Comparison of ENCODE assay signal across 19 cellular contexts in the genomic region with DNA sequence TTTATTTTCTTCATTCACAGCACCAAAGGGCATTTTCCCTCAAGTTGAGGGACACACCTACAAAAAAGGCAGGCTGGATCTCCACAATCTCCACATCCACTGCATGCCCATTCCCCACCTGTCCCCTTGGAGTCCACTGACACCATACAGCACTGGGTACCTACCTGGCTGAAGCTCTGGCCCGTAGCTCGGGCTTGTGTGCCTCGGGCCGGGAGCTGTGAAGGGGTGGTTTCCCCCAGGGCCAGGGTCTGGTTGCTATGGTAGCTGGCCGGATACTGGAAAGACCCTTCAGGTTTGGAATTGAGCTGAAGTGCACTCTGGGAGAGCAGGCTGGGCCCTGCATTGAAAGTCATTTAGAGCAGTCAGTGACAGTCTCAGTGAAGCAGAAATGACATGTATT.
"Had no signal": no experiment of that assay in that cellular context is flagged by ENCODE, and none has a peak within 500 bp of the region (broad histone marks: within the 10 kb centered on the region; RNA-seq: fewer than 3 reads in every experiment).

No MANE protein-coding gene starts in this region.

- H3K36me3 Mint-ChIP-seq: naive thymus-derived CD8-positive, alpha-beta T cell; stimulated activated naive B cell treated with anti-CD40 and anti-IgM and Interleukin-4, amounts not matched to agents 10 μg/mL and 1 μg/mL and 100 μg/mL, for 72 hours had no signal

- H3K27ac Mint-ChIP-seq: naive thymus-derived CD8-positive, alpha-beta T cell; stimulated activated naive B cell treated with anti-CD40 and anti-IgM and Interleukin-4, amounts not matched to agents 10 μg/mL and 1 μg/mL and 100 μg/mL, for 72 hours; stimulated activated naive CD8-positive, alpha-beta T cell treated with anti-CD3 and anti-CD28 coated beads, Interleukin-15, Interleukin-2, amounts not matched to agents 100 ng/mL and 50 ng/mL, for 24 hours had no signal

- H3K9me3 Mint-ChIP-seq: naive thymus-derived CD8-positive, alpha-beta T cell; stimulated activated naive CD8-positive, alpha-beta T cell treated with anti-CD3 and anti-CD28 coated beads, Interleukin-15, Interleukin-2, amounts not matched to agents 100 ng/mL and 50 ng/mL, for 24 hours had no signal

- H3K4me1 Mint-ChIP-seq: naive thymus-derived CD8-positive, alpha-beta T cell; stimulated activated naive B cell treated with anti-CD40 and anti-IgM and Interleukin-4, amounts not matched to agents 10 μg/mL and 1 μg/mL and 100 μg/mL, for 72 hours had no signal

- H3K4me3 Mint-ChIP-seq: naive thymus-derived CD8-positive, alpha-beta T cell; stimulated activated naive B cell treated with anti-CD40 and anti-IgM and Interleukin-4, amounts not matched to agents 10 μg/mL and 1 μg/mL and 100 μg/mL, for 72 hours; stimulated activated naive CD8-positive, alpha-beta T cell treated with anti-CD3 and anti-CD28 coated beads, Interleukin-15, Interleukin-2, amounts not matched to agents 100 ng/mL and 50 ng/mL, for 24 hours had no signal

- DNase-seq: dorsolateral prefrontal cortex; effector CD4-positive, alpha-beta T cell; foreskin fibroblast; heart right ventricle; hippocampal formation; islet precursor cell; kidney glomerular epithelial cell; left colon; left ventricle myocardium superior; lower lobe of right lung; naive thymus-derived CD8-positive, alpha-beta T cell; pancreas; right lobe of liver; small intestine; stimulated activated CD4-positive, alpha-beta T cell treated with anti-CD3 and anti-CD28 coated beads, Interleukin-15, amount 100 ng/mL, for 24 hours; stimulated activated CD4-positive, alpha-beta T cell treated with anti-CD3 and anti-CD28 coated beads, Interleukin-2, amount 100 ng/mL, for 48 hours; stimulated activated naive B cell treated with anti-CD40 and anti-IgM and Interleukin-4, amounts not matched to agents 10 μg/mL and 1 μg/mL and 100 μg/mL, for 72 hours; upper lobe of right lung had no signal
